In the genomic region with DNA sequence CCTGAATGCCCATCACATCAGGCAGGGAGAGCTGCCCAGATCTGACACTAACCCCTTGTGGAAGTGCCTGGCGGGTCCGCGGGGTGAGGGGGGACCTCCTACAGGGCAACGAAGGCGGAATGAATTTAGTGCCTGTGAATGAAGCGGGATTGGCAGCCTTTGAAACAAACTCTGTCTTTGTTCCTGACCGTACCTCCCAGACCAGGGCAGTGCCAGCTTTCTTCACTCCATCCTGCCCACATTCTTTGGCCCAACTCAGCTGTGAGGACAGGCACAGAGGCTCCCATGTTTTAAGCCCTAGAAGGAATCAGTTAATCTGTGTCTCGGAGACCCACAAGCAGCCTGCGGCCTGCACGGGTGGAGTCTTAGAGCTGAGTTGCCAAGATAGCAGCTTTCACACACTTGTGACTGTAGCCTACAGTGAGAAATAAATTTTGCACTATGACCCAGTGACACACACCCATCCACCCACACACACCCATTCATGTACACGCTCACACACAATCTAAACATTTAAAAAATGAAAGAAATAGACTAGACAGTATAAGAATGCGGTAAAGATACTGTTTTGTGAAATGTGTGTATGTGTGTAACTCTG, we compare ENCODE assay signal across 11 cellular contexts.
A peak's percentile ranks its signal among the peaks of the same experiment; 100 is the strongest.
DNase-seq lines count a peak whose midpoint lies in the region; ATAC-seq and FAIRE-seq lines count a peak whose summit lies in the region.
"Had no signal": no experiment of that assay in that cellular context is flagged by ENCODE, and none has a peak within 500 bp of the region (broad histone marks: within the 10 kb centered on the region; RNA-seq: fewer than 3 reads in every experiment).

No MANE protein-coding gene starts in this region.

- peak; percentile 24 for ATAC-seq in sciatic nerve

- intact Hi-C loops in sciatic nerve (cut with DNase I), result loop anchor here (5.0 to 10.0 kb wide), 2 partner anchors 140 to 1317 kb away; no protein-coding TSS in a partner anchor

- DNase-seq in HTR-8/SVneo (ENCODE audit: insufficient read length, low spot score) (no peak), astrocyte of the hippocampus (ENCODE audit: low read depth, low spot score) (peak; percentile 63), hippocampal formation (lab: John Stamatoyannopoulos, UW) (peak; percentile 30 to 51), sciatic nerve (ENCODE audit: low spot score) (no peak), GM19240 (ENCODE audit: insufficient read length, low spot score) (no peak), NCI-H128 (lab: John Stamatoyannopoulos, UW; ENCODE audit: unreplicated experiment) (no peak)
- no peak for DNase-seq in activated CD4-positive, alpha-beta T cell treated with anti-CD3 and anti-CD28 coated beads for 4 hours
- no peak for DNase-seq in activated effector memory CD4-positive, alpha-beta T cell treated with anti-CD3 and anti-CD28 coated beads, Interleukin-2, amount 50 U/mL, for 16 hours
- DNase-seq: activated naive CD8-positive, alpha-beta T cell treated with anti-CD3 and anti-CD28 coated beads, Interleukin-2, amount 50 U/mL, for 24 hours; effector memory CD4-positive, alpha-beta T cell; tibial artery had no signal

- peak; percentile 20 for FAIRE-seq in HTR-8/SVneo (lab: Jason Lieb, UNC)

Comparison
In these comparisons a context has a peak if more than half of its experiments do, and no peak if none do; other contexts are left out.
1. DNase-seq: peak in astrocyte of the hippocampus (single experiment) and hippocampal formation (2 of 2); none in HTR-8/SVneo (single experiment), sciatic nerve (single experiment), GM19240 (single experiment), activated CD4-positive, alpha-beta T cell treated with anti-CD3 and anti-CD28 coated beads for 4 hours (0 of 2), NCI-H128 (single experiment) and activated effector memory CD4-positive, alpha-beta T cell treated with anti-CD3 and anti-CD28 coated beads, Interleukin-2, amount 50 U/mL, for 16 hours (single experiment).